Comparison of ENCODE assay signal across 28 cellular contexts in the genomic region with DNA sequence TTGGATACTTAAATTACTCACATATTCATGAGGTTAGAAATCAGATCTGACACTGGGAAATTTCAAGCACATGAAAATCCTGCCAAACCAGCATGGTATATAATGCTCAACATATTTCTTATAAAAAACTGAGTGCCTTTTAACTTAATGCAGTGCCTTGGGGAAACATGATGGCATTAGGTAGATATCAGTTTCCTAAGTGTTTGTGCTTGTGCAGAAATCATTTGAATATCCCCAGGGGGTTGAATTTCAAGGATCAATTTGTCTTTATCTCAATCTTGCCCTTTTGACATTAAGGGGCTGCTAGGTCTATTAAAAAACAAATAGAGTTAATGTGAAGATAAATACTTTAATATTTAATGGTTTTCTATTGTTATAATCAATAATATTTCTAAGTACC.
"Had no signal": no experiment of that assay in that cellular context is flagged by ENCODE, and none has a peak within 500 bp of the region (broad histone marks: within the 10 kb centered on the region; RNA-seq: fewer than 3 reads in every experiment).

No MANE protein-coding gene starts in this region.

- DNase-seq: natural killer cell; occipital lobe; ovary; posterior cingulate gyrus; psoas muscle; right cardiac atrium; right lobe of liver; sigmoid colon; small intestine; stimulated activated CD4-positive, alpha-beta T cell treated with anti-CD3 and anti-CD28 coated beads, Interleukin-15, amount 100 ng/mL, for 24 hours; stimulated activated CD4-positive, alpha-beta T cell treated with anti-CD3 and anti-CD28 coated beads, Interleukin-2, amount 100 ng/mL, for 24 hours; stimulated activated CD4-positive, alpha-beta T cell treated with anti-CD3 and anti-CD28 coated beads, Interleukin-2, amount 100 ng/mL, for 48 hours; stimulated activated CD4-positive, alpha-beta T cell treated with anti-CD3 and anti-CD28 coated beads, Interleukin-4, amount 100 ng/mL, for 24 hours; stimulated activated naive B cell treated with anti-CD40 and anti-IgM and Interleukin-4, amounts not matched to agents 10 μg/mL and 1 μg/mL and 100 μg/mL, for 72 hours; stimulated activated naive CD4-positive, alpha-beta T cell treated with Interleukin-2 at 50 U/mL for 16 hours; stomach; thyroid gland; trophoblast cell; upper lobe of left lung had no signal

- H3K79me2 ChIP-seq: parathyroid adenoma had no signal

- H3K36me3 Mint-ChIP-seq: natural killer cell; stimulated activated effector memory CD8-positive, alpha-beta T cell treated with anti-CD3 and anti-CD28 coated beads, Interleukin-12 subunit alpha, Interleukin-12 subunit beta, amount 100 ng/mL, for 72 hours; stimulated activated naive B cell treated with anti-CD40 and anti-IgM and Interleukin-4, amounts not matched to agents 10 μg/mL and 1 μg/mL and 100 μg/mL, for 72 hours had no signal

- H3K27me3 Mint-ChIP-seq: progenitor cell of endocrine pancreas; stimulated activated naive B cell treated with anti-CD40 and anti-IgM and Interleukin-4, amounts not matched to agents 10 μg/mL and 1 μg/mL and 100 μg/mL, for 72 hours; stimulated activated naive CD8-positive, alpha-beta T cell treated with anti-CD3 and anti-CD28 coated beads, Interleukin-15, Interleukin-2, amounts not matched to agents 100 ng/mL and 50 ng/mL, for 24 hours had no signal

- H3K9me3 Mint-ChIP-seq: natural killer cell; nephron; stimulated activated naive B cell treated with anti-CD40 and anti-IgM and Interleukin-4, amounts not matched to agents 10 μg/mL and 1 μg/mL and 100 μg/mL, for 72 hours had no signal

- ATAC-seq: natural killer cell; psoas muscle; right cardiac atrium; right lobe of liver; stimulated activated effector memory CD8-positive, alpha-beta T cell treated with anti-CD3 and anti-CD28 coated beads, Interleukin-12 subunit alpha, Interleukin-12 subunit beta, amount 100 ng/mL, for 72 hours; stimulated activated naive B cell treated with anti-CD40 and anti-IgM and Interleukin-4, amounts not matched to agents 10 μg/mL and 1 μg/mL and 100 μg/mL, for 72 hours had no signal

- H3K4me3 ChIP-seq: ovary, psoas muscle, right lobe of liver, sigmoid colon, stomach, thoracic aorta, thyroid gland, tibial nerve, upper lobe of left lung, vagina had no signal

- H3K4me3 Mint-ChIP-seq: natural killer cell; nephron; neural crest cell; stimulated activated effector memory CD8-positive, alpha-beta T cell treated with anti-CD3 and anti-CD28 coated beads, Interleukin-12 subunit alpha, Interleukin-12 subunit beta, amount 100 ng/mL, for 72 hours; stimulated activated naive B cell treated with anti-CD40 and anti-IgM and Interleukin-4, amounts not matched to agents 10 μg/mL and 1 μg/mL and 100 μg/mL, for 72 hours; stimulated activated naive CD8-positive, alpha-beta T cell treated with anti-CD3 and anti-CD28 coated beads, Interleukin-15, Interleukin-2, amounts not matched to agents 100 ng/mL and 50 ng/mL, for 24 hours had no signal

- H3K9ac ChIP-seq: parathyroid adenoma had no signal

- H3K36me3 ChIP-seq: ovary, right lobe of liver, sigmoid colon, stomach, thoracic aorta, thyroid gland, tibial nerve, upper lobe of left lung, vagina had no signal

- H3K4me1 Mint-ChIP-seq: natural killer cell; nephron; stimulated activated effector memory CD8-positive, alpha-beta T cell treated with anti-CD3 and anti-CD28 coated beads, Interleukin-12 subunit alpha, Interleukin-12 subunit beta, amount 100 ng/mL, for 72 hours; stimulated activated naive B cell treated with anti-CD40 and anti-IgM and Interleukin-4, amounts not matched to agents 10 μg/mL and 1 μg/mL and 100 μg/mL, for 72 hours had no signal

- H3K27me3 ChIP-seq: ovary, right lobe of liver, sigmoid colon, stomach, thyroid gland, tibial nerve, upper lobe of left lung, vagina had no signal

- H3K27ac ChIP-seq: ovary, parathyroid adenoma, psoas muscle, right lobe of liver, sigmoid colon, stomach, thoracic aorta, thyroid gland, tibial nerve, upper lobe of left lung, vagina had no signal

- H3K9me3 ChIP-seq: ovary, psoas muscle, right lobe of liver, sigmoid colon, stomach, thoracic aorta, thyroid gland, tibial nerve, upper lobe of left lung, vagina had no signal

- H3K27ac Mint-ChIP-seq: natural killer cell; nephron; stimulated activated effector memory CD8-positive, alpha-beta T cell treated with anti-CD3 and anti-CD28 coated beads, Interleukin-12 subunit alpha, Interleukin-12 subunit beta, amount 100 ng/mL, for 72 hours; stimulated activated naive B cell treated with anti-CD40 and anti-IgM and Interleukin-4, amounts not matched to agents 10 μg/mL and 1 μg/mL and 100 μg/mL, for 72 hours; stimulated activated naive CD8-positive, alpha-beta T cell treated with anti-CD3 and anti-CD28 coated beads, Interleukin-15, Interleukin-2, amounts not matched to agents 100 ng/mL and 50 ng/mL, for 24 hours had no signal

- H3K4me1 ChIP-seq: parathyroid adenoma, psoas muscle, right lobe of liver, sigmoid colon, stomach, thyroid gland, tibial nerve, upper lobe of left lung, vagina had no signal

- H2AFZ ChIP-seq: parathyroid adenoma had no signal
